33 cellular contexts compared by ENCODE assay signal in the genomic region with DNA sequence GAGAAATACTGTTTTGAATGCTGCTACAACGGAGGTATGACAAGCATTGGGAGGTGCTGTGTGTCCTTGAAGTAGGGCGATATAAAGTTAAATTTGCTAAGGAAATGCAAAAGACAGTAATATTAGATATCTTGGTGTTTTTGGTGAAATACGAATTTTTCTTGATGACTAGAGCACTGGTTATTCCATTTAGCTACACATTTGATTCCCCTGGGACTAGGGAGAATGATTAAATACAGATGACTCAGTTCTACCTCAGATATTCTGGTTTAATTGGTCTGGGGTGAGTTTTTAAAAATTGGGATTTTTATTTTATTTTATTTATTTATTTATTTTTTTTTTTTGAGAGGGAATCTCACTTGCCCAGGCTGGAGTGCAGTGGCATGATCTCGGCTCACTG. TPM values are rescaled to one million over a fixed set of nuclear protein-coding genes. Genes with fewer than 3 reads are reported as not detected.
"Had no signal": no experiment of that assay in that cellular context is flagged by ENCODE, and none has a peak within 500 bp of the region (broad histone marks: within the 10 kb centered on the region; RNA-seq: fewer than 3 reads in every experiment).

No MANE protein-coding gene starts in this region.

- H3K9ac ChIP-seq: parathyroid adenoma had no signal

- H3K27ac Mint-ChIP-seq: activated CD4-positive, alpha-beta memory T cell treated with anti-CD3 and anti-CD28 coated beads, Interleukin-2, amount 10 ng/mL, durations not matched to agents 7 days and 5 days; activated CD4-positive, alpha-beta T cell treated with anti-CD3 and anti-CD28 coated beads, Interleukin-2, amount 10 ng/mL, durations not matched to agents 7 days and 5 days; activated naive CD4-positive, alpha-beta T cell treated with anti-CD3 and anti-CD28 coated beads, Interleukin-2, amount 10 ng/mL, durations not matched to agents 7 days and 5 days; activated T-cell treated with anti-CD3 and anti-CD28 coated beads, Interleukin-2, amount 50 U/mL, for 24 hours; naive thymus-derived CD8-positive, alpha-beta T cell; WTC11 had no signal

- H2AFZ ChIP-seq: parathyroid adenoma had no signal

- H3K79me2 ChIP-seq: parathyroid adenoma had no signal

- FAIRE-seq: colon, endometrium had no signal

- DNase-seq: activated CD4-positive, alpha-beta memory T cell treated with anti-CD3 and anti-CD28 coated beads, Interleukin-2, amount 10 ng/mL, durations not matched to agents 7 days and 5 days; activated CD4-positive, alpha-beta T cell treated with anti-CD3 and anti-CD28 coated beads for 1 hour; activated CD4-positive, alpha-beta T cell treated with anti-CD3 and anti-CD28 coated beads, Interleukin-2, amount 10 ng/mL, durations not matched to agents 7 days and 5 days; activated CD8-positive, alpha-beta memory T cell treated with anti-CD3 and anti-CD28 coated beads, Interleukin-2, amount 50 U/mL, for 48 hours; activated gamma-delta T cell; activated naive CD4-positive, alpha-beta T cell treated with anti-CD3 and anti-CD28 coated beads, Interleukin-2, amount 10 ng/mL, durations not matched to agents 7 days and 5 days; activated T-cell treated with anti-CD3 and anti-CD28 coated beads, Interleukin-2, amount 50 U/mL, for 24 hours; amniotic stem cell; effector CD8-positive, alpha-beta T cell; esophagus squamous epithelium; foreskin keratinocyte; heart left ventricle; kidney glomerular epithelial cell; lower lobe of right lung; mesenchymal stem cell; naive thymus-derived CD8-positive, alpha-beta T cell; nucleus accumbens; stimulated activated CD4-positive, alpha-beta T cell treated with anti-CD3 and anti-CD28 coated beads, Interleukin-15, amount 100 ng/mL, for 24 hours; stimulated activated naive CD4-positive, alpha-beta T cell; T-helper 2 cell; tibial artery had no signal

- H3K27me3 Mint-ChIP-seq: activated CD4-positive, alpha-beta T cell treated with anti-CD3 and anti-CD28 coated beads, Interleukin-2, amount 10 ng/mL, durations not matched to agents 7 days and 5 days; activated T-cell treated with anti-CD3 and anti-CD28 coated beads, Interleukin-2, amount 50 U/mL, for 24 hours; central memory CD8-positive, alpha-beta T cell; naive thymus-derived CD8-positive, alpha-beta T cell had no signal

- H3K4me3 ChIP-seq: breast epithelium, esophagus squamous epithelium, heart left ventricle, left lung, lower lobe of right lung, right atrium auricular region, suprapubic skin, tibial artery had no signal

- H3K9me3 ChIP-seq: breast epithelium, esophagus squamous epithelium, heart left ventricle, left lung, lower lobe of right lung, right atrium auricular region, suprapubic skin, tibial artery had no signal

- H3K4me1 ChIP-seq: breast epithelium, esophagus squamous epithelium, foreskin keratinocyte, heart left ventricle, left lung, lower lobe of right lung, parathyroid adenoma, right atrium auricular region, suprapubic skin, tibial artery had no signal

- H3K36me3 Mint-ChIP-seq: activated naive CD4-positive, alpha-beta T cell treated with anti-CD3 and anti-CD28 coated beads, Interleukin-2, amount 10 ng/mL, durations not matched to agents 7 days and 5 days; naive thymus-derived CD8-positive, alpha-beta T cell; WTC11 had no signal

- ATAC-seq: foreskin keratinocyte; heart left ventricle; left lung; lower lobe of right lung; naive thymus-derived CD8-positive, alpha-beta T cell; WTC11 had no signal

- H3K9me3 Mint-ChIP-seq: activated CD4-positive, alpha-beta memory T cell treated with anti-CD3 and anti-CD28 coated beads, Interleukin-2, amount 10 ng/mL, durations not matched to agents 7 days and 5 days; activated CD4-positive, alpha-beta T cell treated with anti-CD3 and anti-CD28 coated beads, Interleukin-2, amount 10 ng/mL, durations not matched to agents 7 days and 5 days; activated naive CD4-positive, alpha-beta T cell treated with anti-CD3 and anti-CD28 coated beads, Interleukin-2, amount 10 ng/mL, durations not matched to agents 7 days and 5 days; activated T-cell treated with anti-CD3 and anti-CD28 coated beads, Interleukin-2, amount 50 U/mL, for 24 hours; central memory CD8-positive, alpha-beta T cell; naive thymus-derived CD8-positive, alpha-beta T cell; neural crest cell; WTC11 had no signal

- H3K36me3 ChIP-seq: breast epithelium, esophagus squamous epithelium, heart left ventricle, left lung, lower lobe of right lung, right atrium auricular region, suprapubic skin, tibial artery had no signal

- H3K4me1 Mint-ChIP-seq: activated CD4-positive, alpha-beta memory T cell treated with anti-CD3 and anti-CD28 coated beads, Interleukin-2, amount 10 ng/mL, durations not matched to agents 7 days and 5 days; activated CD4-positive, alpha-beta T cell treated with anti-CD3 and anti-CD28 coated beads, Interleukin-2, amount 10 ng/mL, durations not matched to agents 7 days and 5 days; activated naive CD4-positive, alpha-beta T cell treated with anti-CD3 and anti-CD28 coated beads, Interleukin-2, amount 10 ng/mL, durations not matched to agents 7 days and 5 days; central memory CD8-positive, alpha-beta T cell; neural crest cell had no signal

- H3K27me3 ChIP-seq: breast epithelium, esophagus squamous epithelium, heart left ventricle, left lung, right atrium auricular region, suprapubic skin, tibial artery had no signal

- H3K27ac ChIP-seq: breast epithelium, epithelial cell of prostate, esophagus squamous epithelium, foreskin keratinocyte, heart left ventricle, left lung, lower lobe of right lung, parathyroid adenoma, right atrium auricular region, suprapubic skin, tibial artery had no signal

- H3K4me3 Mint-ChIP-seq: activated CD4-positive, alpha-beta memory T cell treated with anti-CD3 and anti-CD28 coated beads, Interleukin-2, amount 10 ng/mL, durations not matched to agents 7 days and 5 days; activated CD4-positive, alpha-beta T cell treated with anti-CD3 and anti-CD28 coated beads, Interleukin-2, amount 10 ng/mL, durations not matched to agents 7 days and 5 days; activated naive CD4-positive, alpha-beta T cell treated with anti-CD3 and anti-CD28 coated beads, Interleukin-2, amount 10 ng/mL, durations not matched to agents 7 days and 5 days; activated T-cell treated with anti-CD3 and anti-CD28 coated beads, Interleukin-2, amount 50 U/mL, for 24 hours; central memory CD8-positive, alpha-beta T cell; naive thymus-derived CD8-positive, alpha-beta T cell; neural crest cell; WTC11 had no signal

RNA-seq across cellular contexts. Expression of gene GADL1, which starts 18.7 kb away (rescaled TPM):
- total RNA-seq: activated CD4-positive, alpha-beta memory T cell treated with anti-CD3 and anti-CD28 coated beads, Interleukin-2, amount 10 ng/mL, durations not matched to agents 7 days and 5 days; activated CD4-positive, alpha-beta T cell treated with anti-CD3 and anti-CD28 coated beads, Interleukin-2, amount 10 ng/mL, durations not matched to agents 7 days and 5 days; breast epithelium; esophagus squamous epithelium; foreskin keratinocyte; lower lobe of right lung; naive thymus-derived CD8-positive, alpha-beta T cell; pulmonary artery endothelial cell; right atrium auricular region; suprapubic skin had no signal
- polyA plus RNA-seq: foreskin keratinocyte; naive thymus-derived CD8-positive, alpha-beta T cell had no signal
